5 cellular contexts compared by ENCODE assay signal in genomic region chr20:57734754-57735153, GRCh38. TPM values are rescaled to one million over a fixed set of nuclear protein-coding genes. Genes with fewer than 3 reads are reported as not detected.
"Had no signal": no experiment of that assay in that cellular context is flagged by ENCODE, and none has a peak within 500 bp of the region (broad histone marks: within the 10 kb centered on the region; RNA-seq: fewer than 3 reads in every experiment).

No MANE protein-coding gene starts in this region.

- H3K4me2 ChIP-seq: GM23338 had no signal

- H3K4me1 ChIP-seq: HAP-1 had no signal

- H3K4me3 ChIP-seq: GM23338, HAP-1, K562 had no signal

- H3K9me3 ChIP-seq: HAP-1 had no signal

- DNase-seq: H7, IMR-90 had no signal

- FAIRE-seq: K562 had no signal

- H3K36me3 ChIP-seq: HAP-1 had no signal

RNA-seq across cellular contexts. Expression of gene PMEPA1, which starts 24.9 kb away (rescaled TPM):
- polyA plus RNA-seq: K562 had no signal
